ENCODE assay signal across 28 cellular contexts in the genomic region with DNA sequence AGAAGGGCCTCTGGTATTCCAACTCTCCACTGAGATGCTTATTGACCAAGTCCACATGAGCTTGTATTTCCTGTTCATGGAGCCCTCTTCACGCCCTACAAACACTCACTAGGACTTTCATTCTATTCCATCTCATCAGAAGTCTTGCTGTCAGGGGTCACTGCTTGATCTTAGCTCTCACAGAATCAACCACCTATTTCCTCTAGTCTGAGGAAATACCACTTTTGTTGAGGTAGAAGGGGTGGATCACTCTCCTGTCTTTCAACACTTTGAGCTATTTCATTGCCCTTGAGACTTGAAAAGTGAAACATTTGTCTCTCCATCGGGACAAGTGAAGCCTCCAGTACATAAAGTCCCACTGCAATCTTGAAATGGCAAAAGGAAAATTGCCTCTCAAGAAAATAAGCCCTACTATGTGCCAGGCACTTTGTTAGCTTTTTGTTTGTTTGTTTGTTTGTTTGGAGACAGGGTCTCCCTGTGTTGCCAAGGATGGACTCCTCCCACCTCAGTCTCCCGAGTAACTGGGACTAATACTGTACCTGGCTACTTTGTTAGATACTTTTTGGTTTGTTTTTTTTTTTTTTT. TPM values are rescaled to one million over a fixed set of nuclear protein-coding genes. Genes with fewer than 3 reads are reported as not detected.
DNase-seq lines count a peak whose midpoint lies in the region; ATAC-seq, FAIRE-seq and TF ChIP-seq lines count a peak whose summit lies in the region.
"Had no signal": no experiment of that assay in that cellular context is flagged by ENCODE, and none has a peak within 500 bp of the region (broad histone marks: within the 10 kb centered on the region; RNA-seq: fewer than 3 reads in every experiment).

No MANE protein-coding gene starts in this region.

- peak; percentile 58 for FAIRE-seq in H1 (lab: Jason Lieb, UNC)
- FAIRE-seq: GM12878 had no signal

- H2BK5ac ChIP-seq in H1 (ENCODE audit: low read depth, low read length): no peak overlapping the region

- no peaks in the 10 kb centered on the region for H3K9me3 Mint-ChIP-seq in CD8-positive, alpha-beta T cell
- no peaks in the 10 kb centered on the region for H3K9me3 Mint-ChIP-seq in endothelial cell (ENCODE audit: unreplicated experiment)
- H3K9me3 Mint-ChIP-seq: activated B cell treated with CpG ODN at 0.5 μM for 24 hours; central memory CD8-positive, alpha-beta T cell had no signal

- POLR2A ChIA-PET in CD8-positive, alpha-beta T cell (lab: Charles Lee): interaction anchor here (0.6 to 2.2 kb wide), 5 partner anchors 13 to 1287 kb away, joined by 3 to 19 read pairs (median 6); no protein-coding TSS in a partner anchor
- POLR2A ChIA-PET in H1 (lab: Charles Lee; ENCODE audit: partially characterized antibody): interaction anchor here (0.9 to 1.2 kb wide), 3 partner anchors 27 to 34 kb away, joined by 3 read pairs; no protein-coding TSS in a partner anchor

- peak overlapping the region; percentile 26 for H3K4me3 Mint-ChIP-seq in CD8-positive, alpha-beta T cell
- H3K4me3 Mint-ChIP-seq in endothelial cell (ENCODE audit: unreplicated experiment): no peak overlapping the region
- H3K4me3 Mint-ChIP-seq: activated B cell treated with CpG ODN at 0.5 μM for 24 hours; central memory CD8-positive, alpha-beta T cell had no signal

- no peaks in the 10 kb centered on the region for H3K79me1 ChIP-seq in H1 (ENCODE audit: low read depth, low read length)

- ATAC-seq in CD8-positive, alpha-beta T cell: peak; percentile 64
- ATAC-seq in body of pancreas: no peak
- no peak for ATAC-seq in GM18498 (IDR thresholded peaks at IDR 0.05; ENCODE audit: unreplicated experiment)
- ATAC-seq: gastroesophageal sphincter, GM12878, PC-3 had no signal

- H3K4me2 ChIP-seq in BLaER1 treated with 17β-estradiol and CSF1 and Interleukin-3, amounts not matched to agents 10 nM and 100 nM: peak overlapping the region in 8 of 11 experiments; percentile 5 to 37 (median 15); a peak in 10 of 22 replicates
- H3K4me2 ChIP-seq in Loucy (ENCODE audit: low read depth, low read length, poor library complexity, severe bottlenecking) (peak overlapping the region; percentile 66), H1 (ENCODE audit: insufficient read depth in 1 of 2, low read depth in 2 of 2, low read length in 2 of 2) (no peak overlapping the region)

- H4K91ac ChIP-seq in H1 (replicated peaks; ENCODE audit: insufficient read length, low read length): no peak overlapping the region

- no peak overlapping the region for H2BK20ac ChIP-seq in H1 (ENCODE audit: low read length)

- WGBS in H1 (ENCODE audit: extremely low coverage in 1 of 2, insufficient coverage in 1 of 2, insufficient read length in 1 of 2, insufficient replicate concordance in 2 of 2, low coverage in 1 of 2, low lambda C conversion rate in 2 of 2, missing lambda C conversion rate in 1 of 2), 2 experiments: 84% methylated on average over 3 of the region's 3 CpGs; no CpG with 5 or more reads in 1 of the 2 experiments
- WGBS in body of pancreas, 2 donors: 61 to 67% methylated on average over 3 of the region's 3 CpGs

- intact Hi-C loops in CD8-positive, alpha-beta T cell (cut with DNase I, micrococcal nuclease): loop anchor here in 1 of 2 experiments (1.0 kb wide), 1 partner anchor 28 kb away; the partner anchor contains the start of gene PDIK1L
- intact Hi-C loops in body of pancreas (cut with DNase I): no loop called here

- no peaks in the 10 kb centered on the region for H3K27me3 Mint-ChIP-seq in CD8-positive, alpha-beta T cell (ENCODE audit: low read depth)
- H3K27me3 Mint-ChIP-seq in endothelial cell (ENCODE audit: unreplicated experiment): no peaks in the 10 kb centered on the region
- H3K27me3 Mint-ChIP-seq: activated B cell treated with CpG ODN at 0.5 μM for 24 hours had no signal

- CTCF ChIA-PET in CD8-positive, alpha-beta T cell (lab: Charles Lee): interaction anchor here (0.6 to 2.8 kb wide), 5 partner anchors 12 to 128 kb away, joined by 3 to 10 read pairs (median 3); no protein-coding TSS in a partner anchor
- CTCF ChIA-PET in H1 (lab: Charles Lee; ENCODE audit: partially characterized antibody): interaction anchor here (0.6 to 11.2 kb wide), 10 partner anchors 10 to 285 kb away, joined by 3 to 154 read pairs (median 4); partner anchors contain the start of gene CATSPER4

- peak in 1 of 7 experiments; percentile 36 for DNase-seq in CD8-positive, alpha-beta T cell
- DNase-seq in H1 (ENCODE audit: low read depth in 1 of 2, low spot score in 2 of 2): peak in 1 of 2 experiments; percentile 14
- DNase-seq in NCI-H187 treated with DMSO at 0.1 percent for 48 hours (lab: John Stamatoyannopoulos, UW): no peak
- DNase-seq in endothelial cell (ENCODE audit: low spot score): no peak
- no peak for DNase-seq in body of pancreas
- DNase-seq: activated B cell treated with CpG ODN at 0.5 μM for 24 hours; Calu3; erythroblast; kidney glomerular epithelial cell; NCI-H1092 treated with DMSO at 0.1 percent for 48 hours; NCI-H2107; NCI-H748 treated with DMSO at 0.1 percent for 48 hours; PC-3; SJCRH30; stimulated activated CD4-positive, alpha-beta T cell treated with anti-CD3 and anti-CD28 coated beads, Interleukin-1b, Interleukin-23, amount 100 ng/mL, for 48 hours; stimulated activated naive CD4-positive, alpha-beta T cell treated with Interleukin-2 at 50 U/mL for 16 hours; transverse colon had no signal

- H3K14ac ChIP-seq in H1 (ENCODE audit: insufficient read length): no peak overlapping the region

- no peak overlapping the region for H3K4ac ChIP-seq in H1 (replicated peaks; ENCODE audit: insufficient read length, low read depth, low read length)

- no peaks in the 10 kb centered on the region for H3K27me3 ChIP-seq in BLaER1 treated with 17β-estradiol and CSF1 and Interleukin-3, amounts not matched to agents 10 nM and 100 nM
- no peaks in the 10 kb centered on the region for H3K27me3 ChIP-seq in CD8-positive, alpha-beta T cell (ENCODE audit: insufficient read depth, low read length)
- H3K27me3 ChIP-seq in Loucy (ENCODE audit: insufficient read depth, low read length, poor library complexity, severe bottlenecking): no peaks in the 10 kb centered on the region
- no peaks in the 10 kb centered on the region for H3K27me3 ChIP-seq in H1 (replicated peaks in 1 of 4; ENCODE audit: control insufficient read depth in 3 of 4, extremely low read depth in 1 of 4, insufficient read depth in 3 of 4, low read length in 3 of 4)
- H3K27me3 ChIP-seq in body of pancreas: no peaks in the 10 kb centered on the region
- H3K27me3 ChIP-seq: gastroesophageal sphincter, SJCRH30, transverse colon had no signal

- H2BK120ac ChIP-seq in H1 (replicated peaks; ENCODE audit: low read depth, low read length): no peak overlapping the region

- H3K79me2 ChIP-seq in Loucy (ENCODE audit: insufficient read depth, low read length) (no peaks in the 10 kb centered on the region), H1 (ENCODE audit: control insufficient read depth in 1 of 2, insufficient read depth in 2 of 2, low read length in 2 of 2) (no peaks in the 10 kb centered on the region)

- H4K20me1 ChIP-seq in BLaER1 treated with 17β-estradiol and CSF1 and Interleukin-3, amounts not matched to agents 10 nM and 100 nM: no peaks in the 10 kb centered on the region
- no peaks in the 10 kb centered on the region for H4K20me1 ChIP-seq in Loucy (ENCODE audit: insufficient read depth, low read length, poor library complexity, severe bottlenecking)
- no peaks in the 10 kb centered on the region for H4K20me1 ChIP-seq in H1 (replicated peaks in 1 of 2; ENCODE audit: control insufficient read depth in 1 of 2, insufficient read depth in 2 of 2, low read length in 2 of 2)

- H3K4me3 ChIP-seq in BLaER1 treated with 17β-estradiol and CSF1 and Interleukin-3, amounts not matched to agents 10 nM and 100 nM: no peak overlapping the region
- H3K4me3 ChIP-seq in CD8-positive, alpha-beta T cell (ENCODE audit: low read depth, low read length): no peak overlapping the region
- H3K4me3 ChIP-seq in Loucy (ENCODE audit: low read length, poor library complexity, severe bottlenecking): peak overlapping the region; percentile 57
- no peak overlapping the region for H3K4me3 ChIP-seq in H1 (ENCODE audit: extremely low read depth in 1 of 4, insufficient read depth in 2 of 4, low read depth in 3 of 4, low read length in 4 of 4)
- H3K4me3 ChIP-seq in body of pancreas: no peak overlapping the region
- H3K4me3 ChIP-seq: gastroesophageal sphincter, GM12878, SJCRH30, transverse colon had no signal

- no peak overlapping the region for H2AK5ac ChIP-seq in H1 (ENCODE audit: low read depth, low read length)

- H3K36me3 Mint-ChIP-seq in CD8-positive, alpha-beta T cell: no peaks in the 10 kb centered on the region
- no peaks in the 10 kb centered on the region for H3K36me3 Mint-ChIP-seq in endothelial cell (ENCODE audit: low read depth, unreplicated experiment)

- TF ChIP-seq RAD21 in H1 (IDR thresholded peaks at IDR 0.05 in 1 of 2, conservative IDR thresholded peaks at IDR 0.05 in 1 of 2; ENCODE audit: low read depth in 2 of 2, low read length in 2 of 2): no peak

- no peak overlapping the region for H3K56ac ChIP-seq in H1 (replicated peaks; ENCODE audit: insufficient read length, low read depth, low read length)

- H2BK15ac ChIP-seq in H1 (ENCODE audit: low read length): no peak overlapping the region

- no peak overlapping the region for H3K9ac ChIP-seq in BLaER1 treated with 17β-estradiol and CSF1 and Interleukin-3, amounts not matched to agents 10 nM and 100 nM
- H3K9ac ChIP-seq in Loucy (ENCODE audit: low read depth, low read length, poor library complexity, severe bottlenecking) (peak overlapping the region; percentile 41), H1 (replicated peaks in 1 of 4; ENCODE audit: extremely low read depth in 1 of 4, low read depth in 3 of 4, low read length in 3 of 4) (no peak overlapping the region)

- H3K9me3 ChIP-seq in BLaER1 treated with 17β-estradiol and CSF1 and Interleukin-3, amounts not matched to agents 10 nM and 100 nM (replicated peaks in 1 of 11): peaks cover 5 to 13% (median 8%) of the 10 kb centered on the region in 11 experiments; a peak in 20 of 22 replicates
- no peaks in the 10 kb centered on the region for H3K9me3 ChIP-seq in CD8-positive, alpha-beta T cell (ENCODE audit: low read length)
- H3K9me3 ChIP-seq in Loucy (ENCODE audit: insufficient read depth, low read depth, low read length) (no peaks in the 10 kb centered on the region; the same call in 1 of the 2 replicates), H1 (ENCODE audit: insufficient read depth in 2 of 2, low read depth in 1 of 2, low read length in 1 of 2) (no peaks in the 10 kb centered on the region), body of pancreas (no peaks in the 10 kb centered on the region)
- H3K9me3 ChIP-seq: gastroesophageal sphincter, SJCRH30, transverse colon had no signal

- TF ChIP-seq POLR2A in H1 (IDR thresholded peaks at IDR 0.05; ENCODE audit: control extremely low read depth in 1 of 2, low read depth in 2 of 2, low read length in 2 of 2) (no peak), body of pancreas (IDR thresholded peaks at IDR 0.05) (no peak)

- TF ChIP-seq CTCF in CD8-positive, alpha-beta T cell (IDR thresholded peaks at IDR 0.05): no peak
- TF ChIP-seq CTCF in Loucy (conservative IDR thresholded peaks at IDR 0.05; ENCODE audit: low read length) (no peak), H1 (IDR thresholded peaks at IDR 0.05; ENCODE audit: control extremely low read depth in 1 of 3, insufficient read depth in 1 of 3, low read depth in 1 of 3, low read length in 3 of 3) (no peak), endothelial cell (IDR thresholded peaks at IDR 0.05; ENCODE audit: unreplicated experiment) (no peak), body of pancreas (IDR thresholded peaks at IDR 0.05) (no peak)

- no peaks in the 10 kb centered on the region for H3K9me2 ChIP-seq in Loucy (replicated peaks; ENCODE audit: low read depth, low read length)

- H3K27ac Mint-ChIP-seq in CD8-positive, alpha-beta T cell: peak overlapping the region; percentile 46
- no peak overlapping the region for H3K27ac Mint-ChIP-seq in endothelial cell (ENCODE audit: unreplicated experiment)
- H3K27ac Mint-ChIP-seq: activated B cell treated with CpG ODN at 0.5 μM for 24 hours; activated T-helper 2 cell treated with anti-CD3 and anti-CD28 coated beads, Interferon-gamma antibody, Interleukin-2, Interleukin-4, amounts not matched to agents 10 μg/mL and 5 μg/mL and 100 μg/mL, durations not matched to agents 14 hours and 24 hours and 36 hours; progenitor cell of endocrine pancreas had no signal

- no peak overlapping the region for H3K23ac ChIP-seq in H1 (ENCODE audit: insufficient read length)

- H2AFZ ChIP-seq in Loucy (ENCODE audit: low read length) (peak overlapping the region; percentile 28), H1 (ENCODE audit: low read length) (no peak overlapping the region; the same call in 1 of the 2 replicates)

- H3K36me3 ChIP-seq in BLaER1 treated with 17β-estradiol and CSF1 and Interleukin-3, amounts not matched to agents 10 nM and 100 nM: no peaks in the 10 kb centered on the region
- H3K36me3 ChIP-seq in CD8-positive, alpha-beta T cell (ENCODE audit: insufficient read depth, low read length): no peaks in the 10 kb centered on the region
- H3K36me3 ChIP-seq in Loucy (ENCODE audit: insufficient read depth, low read length) (no peaks in the 10 kb centered on the region), H1 (ENCODE audit: control insufficient read depth in 2 of 4, insufficient read depth in 4 of 4, low read length in 3 of 4) (no peaks in the 10 kb centered on the region), body of pancreas (replicated peaks in 1 of 2; ENCODE audit: insufficient read depth in 1 of 2, low read depth in 2 of 2) (no peaks in the 10 kb centered on the region)
- H3K36me3 ChIP-seq: gastroesophageal sphincter, SJCRH30, transverse colon had no signal

- H2BK12ac ChIP-seq in H1 (ENCODE audit: low read depth, low read length): no peak overlapping the region

- no peak overlapping the region for H4K8ac ChIP-seq in H1 (ENCODE audit: extremely low read depth, insufficient read depth, low read length)

- H3K4me1 Mint-ChIP-seq in CD8-positive, alpha-beta T cell (ENCODE audit: low read depth): peaks cover 13% of the 10 kb centered on the region
- H3K4me1 Mint-ChIP-seq in endothelial cell (ENCODE audit: unreplicated experiment): no peaks in the 10 kb centered on the region
- H3K4me1 Mint-ChIP-seq: activated B cell treated with CpG ODN at 0.5 μM for 24 hours had no signal

- peaks cover 8 to 28% (median 18%) of the 10 kb centered on the region in 10 experiments; a peak in 18 of 20 replicates for H3K4me1 ChIP-seq in BLaER1 treated with 17β-estradiol and CSF1 and Interleukin-3, amounts not matched to agents 10 nM and 100 nM
- peaks cover 13% of the 10 kb centered on the region for H3K4me1 ChIP-seq in CD8-positive, alpha-beta T cell (ENCODE audit: insufficient read depth, low read length)
- peaks cover 24% of the 10 kb centered on the region for H3K4me1 ChIP-seq in Loucy (ENCODE audit: insufficient read depth, low read length, poor library complexity, severe bottlenecking)
- H3K4me1 ChIP-seq in H1 (replicated peaks in 1 of 4; ENCODE audit: control insufficient read depth in 3 of 4, insufficient read depth in 4 of 4, low read length in 3 of 4): no peaks in the 10 kb centered on the region
- no peaks in the 10 kb centered on the region for H3K4me1 ChIP-seq in body of pancreas
- H3K4me1 ChIP-seq: gastroesophageal sphincter, SJCRH30, transverse colon had no signal

- H3F3A ChIP-seq in Loucy (ENCODE audit: low read depth): no peaks in the 10 kb centered on the region

- no peak for TF ChIP-seq EP300 in H1 (IDR thresholded peaks at IDR 0.05; ENCODE audit: borderline replicate concordance in 1 of 2, low read depth in 2 of 2, low read length in 2 of 2)

- no peaks in the 10 kb centered on the region for H3K23me2 ChIP-seq in H1 (ENCODE audit: low read depth, low read length)

- peak overlapping the region in 2 of 11 experiments; percentile 17 to 31; a peak in 3 of 22 replicates for H3K27ac ChIP-seq in BLaER1 treated with 17β-estradiol and CSF1 and Interleukin-3, amounts not matched to agents 10 nM and 100 nM
- no peak overlapping the region for H3K27ac ChIP-seq in CD8-positive, alpha-beta T cell (ENCODE audit: low read depth, low read length)
- H3K27ac ChIP-seq in H1 (ENCODE audit: low read depth, low read length) (no peak overlapping the region), body of pancreas (no peak overlapping the region)
- H3K27ac ChIP-seq: gastroesophageal sphincter, SJCRH30, transverse colon had no signal

- H3K18ac ChIP-seq in H1 (ENCODE audit: extremely low read depth, low read length): no peak overlapping the region

- no peak overlapping the region for H4K5ac ChIP-seq in H1 (ENCODE audit: insufficient read length, low read depth, low read length)

RNA-seq across cellular contexts. Expression of gene FAM110D, which starts 19.8 kb away (rescaled TPM):
- total RNA-seq in CD8-positive, alpha-beta T cell: not detected
- total RNA-seq in H1 (2021; fragmentation: NEBNext Ultra II Directional; extraction: Animal tissue kit (Norgen Biotek cat#: 25700)): 0.46 and 0.48 TPM in 2 replicates
- 0.20 and 0.21 TPM in 2 replicates for polyA plus RNA-seq in H1 (2011; rRNA removed)
- 0.28 TPM for polyA plus RNA-seq in H1 (2011; cell fraction: cytosol; rRNA removed)
- polyA plus RNA-seq in H1 (2011; cell fraction: nucleus; rRNA removed): 0.14 TPM
- 0.23 to 0.47 TPM (median 0.36 TPM) in 4 replicates for polyA plus RNA-seq in H1 (2012, experiment 1 of 2)
- 0.31 TPM for polyA plus RNA-seq in H1 (2012, experiment 2 of 2)
- polyA plus RNA-seq in H1 (2013, experiment 1 of 2): 0.34 TPM
- polyA plus RNA-seq in H1 (2013, experiment 2 of 2): 0.35 TPM
- 0.13 TPM in 1 of 2 replicates, not detected in the other for polyA minus RNA-seq in H1 (2011; rRNA and poly(A)+ RNA removed)
- not detected for polyA minus RNA-seq in H1 (2011; cell fraction: cytosol; rRNA and poly(A)+ RNA removed)
- 0.20 TPM for polyA minus RNA-seq in H1 (2011; cell fraction: nucleus; rRNA and poly(A)+ RNA removed)
- total RNA-seq in endothelial cell (ENCODE audit: unreplicated experiment): 13.5 TPM
- total RNA-seq in body of pancreas: 1 to 10 TPM; 3.1 to 4.6 TPM
- total RNA-seq: activated B cell treated with CpG ODN at 0.5 μM for 24 hours; activated T-helper 2 cell treated with anti-CD3 and anti-CD28 coated beads, Interferon-gamma antibody, Interleukin-2, Interleukin-4, amounts not matched to agents 10 μg/mL and 5 μg/mL and 100 μg/mL, durations not matched to agents 14 hours and 24 hours and 36 hours; Calu3; PC-3; T-helper 2 cell treated with Interferon-gamma antibody and Interleukin-4, amounts not matched to agents 100 ng/mL and 5 ng/mL, for 36 hours had no signal
- polyA plus RNA-seq: GM12878 had no signal

RNA-seq across cellular contexts. Expression of gene PDIK1L, which starts 27.4 kb away (rescaled TPM):
- total RNA-seq in CD8-positive, alpha-beta T cell: 10 to 100 TPM; 10.2 to 10.8 TPM
- total RNA-seq in H1 (2021; fragmentation: NEBNext Ultra II Directional; extraction: Animal tissue kit (Norgen Biotek cat#: 25700)): 4.5 and 5.2 TPM in 2 replicates
- 0.83 and 0.95 TPM in 2 replicates for polyA plus RNA-seq in H1 (2011; rRNA removed)
- 1.6 TPM for polyA plus RNA-seq in H1 (2011; cell fraction: cytosol; rRNA removed)
- polyA plus RNA-seq in H1 (2011; cell fraction: nucleus; rRNA removed): 1.2 TPM
- 1.5 to 4.6 TPM (median 2.2 TPM) in 4 replicates for polyA plus RNA-seq in H1 (2012, experiment 1 of 2)
- 0.37 TPM for polyA plus RNA-seq in H1 (2012, experiment 2 of 2)
- 1.5 TPM for polyA plus RNA-seq in H1 (2013, experiment 1 of 2)
- 1.5 TPM for polyA plus RNA-seq in H1 (2013, experiment 2 of 2)
- 4.8 and 5.8 TPM in 2 replicates for polyA minus RNA-seq in H1 (2011; rRNA and poly(A)+ RNA removed)
- polyA minus RNA-seq in H1 (2011; cell fraction: cytosol; rRNA and poly(A)+ RNA removed): 1.8 TPM
- 3.8 TPM for polyA minus RNA-seq in H1 (2011; cell fraction: nucleus; rRNA and poly(A)+ RNA removed)
- total RNA-seq in endothelial cell (ENCODE audit: unreplicated experiment) (6.8 TPM), body of pancreas (1 to 10 TPM; 5.6 to 7.8 TPM)

RNA-seq across cellular contexts. Expression of gene C1orf232, which starts 29.7 kb away (rescaled TPM):
- total RNA-seq in CD8-positive, alpha-beta T cell: not detected
- total RNA-seq in H1 (2021; fragmentation: NEBNext Ultra II Directional; extraction: Animal tissue kit (Norgen Biotek cat#: 25700)): not detected in 2 replicates
- not detected in 2 replicates for polyA plus RNA-seq in H1 (2011; rRNA removed)
- polyA plus RNA-seq in H1 (2011; cell fraction: cytosol; rRNA removed): not detected
- not detected for polyA plus RNA-seq in H1 (2011; cell fraction: nucleus; rRNA removed)
- not detected in 4 replicates for polyA plus RNA-seq in H1 (2012, experiment 1 of 2)
- not detected for polyA plus RNA-seq in H1 (2012, experiment 2 of 2)
- not detected for polyA plus RNA-seq in H1 (2013, experiment 1 of 2)
- polyA plus RNA-seq in H1 (2013, experiment 2 of 2): not detected
- not detected in 2 replicates for polyA minus RNA-seq in H1 (2011; rRNA and poly(A)+ RNA removed)
- not detected for polyA minus RNA-seq in H1 (2011; cell fraction: cytosol; rRNA and poly(A)+ RNA removed)
- polyA minus RNA-seq in H1 (2011; cell fraction: nucleus; rRNA and poly(A)+ RNA removed): not detected
- total RNA-seq in endothelial cell (ENCODE audit: unreplicated experiment) (not detected), body of pancreas (not detected)
- total RNA-seq: activated B cell treated with CpG ODN at 0.5 μM for 24 hours; activated T-helper 2 cell treated with anti-CD3 and anti-CD28 coated beads, Interferon-gamma antibody, Interleukin-2, Interleukin-4, amounts not matched to agents 10 μg/mL and 5 μg/mL and 100 μg/mL, durations not matched to agents 14 hours and 24 hours and 36 hours; Calu3; gastroesophageal sphincter; GM12878; mesenteric fat pad; PC-3; progenitor cell of endocrine pancreas; T-helper 2 cell treated with Interferon-gamma antibody and Interleukin-4, amounts not matched to agents 100 ng/mL and 5 ng/mL, for 36 hours; transverse colon had no signal
- polyA plus RNA-seq: GM12878, neural cell had no signal

RNA-seq across cellular contexts. Expression of gene ZNF593, which starts 30.6 kb away (rescaled TPM):
- 1 to 10 TPM; 8.1 to 8.8 TPM for total RNA-seq in CD8-positive, alpha-beta T cell
- total RNA-seq in H1 (2021; fragmentation: NEBNext Ultra II Directional; extraction: Animal tissue kit (Norgen Biotek cat#: 25700)): 38.2 and 40.2 TPM in 2 replicates
- polyA plus RNA-seq in H1 (2011; rRNA removed): 68.0 and 112 TPM in 2 replicates
- polyA plus RNA-seq in H1 (2011; cell fraction: cytosol; rRNA removed): 65.2 TPM
- 68.8 TPM for polyA plus RNA-seq in H1 (2011; cell fraction: nucleus; rRNA removed)
- 30.0 to 45.2 TPM (median 40.4 TPM) in 4 replicates for polyA plus RNA-seq in H1 (2012, experiment 1 of 2)
- 44.4 TPM for polyA plus RNA-seq in H1 (2012, experiment 2 of 2)
- 43.1 TPM for polyA plus RNA-seq in H1 (2013, experiment 1 of 2)
- 43.4 TPM for polyA plus RNA-seq in H1 (2013, experiment 2 of 2)
- 3.6 and 9.2 TPM in 2 replicates for polyA minus RNA-seq in H1 (2011; rRNA and poly(A)+ RNA removed)
- polyA minus RNA-seq in H1 (2011; cell fraction: cytosol; rRNA and poly(A)+ RNA removed): 21.4 TPM
- 19.9 TPM for polyA minus RNA-seq in H1 (2011; cell fraction: nucleus; rRNA and poly(A)+ RNA removed)
- total RNA-seq in endothelial cell (ENCODE audit: unreplicated experiment) (17.9 TPM), body of pancreas (10 to 100 TPM; 25.2 to 33.0 TPM)

RNA-seq across cellular contexts. Expression of gene ZNF593OS, which starts 32.6 kb away (rescaled TPM):
- total RNA-seq in CD8-positive, alpha-beta T cell: not detected
- total RNA-seq in H1 (2021; fragmentation: NEBNext Ultra II Directional; extraction: Animal tissue kit (Norgen Biotek cat#: 25700)): not detected in 2 replicates
- polyA plus RNA-seq in H1 (2011; rRNA removed): not detected in 2 replicates
- not detected for polyA plus RNA-seq in H1 (2011; cell fraction: cytosol; rRNA removed)
- polyA plus RNA-seq in H1 (2011; cell fraction: nucleus; rRNA removed): not detected
- 1.1 to 1.8 TPM (median 1.5 TPM) in 4 replicates for polyA plus RNA-seq in H1 (2012, experiment 1 of 2)
- polyA plus RNA-seq in H1 (2012, experiment 2 of 2): 1.3 TPM
- polyA plus RNA-seq in H1 (2013, experiment 1 of 2): 0.06 TPM
- polyA plus RNA-seq in H1 (2013, experiment 2 of 2): not detected
- polyA minus RNA-seq in H1 (2011; rRNA and poly(A)+ RNA removed): not detected in 2 replicates
- polyA minus RNA-seq in H1 (2011; cell fraction: cytosol; rRNA and poly(A)+ RNA removed): not detected
- not detected for polyA minus RNA-seq in H1 (2011; cell fraction: nucleus; rRNA and poly(A)+ RNA removed)
- total RNA-seq in endothelial cell (ENCODE audit: unreplicated experiment) (not detected), body of pancreas (not detected)
- total RNA-seq: activated B cell treated with CpG ODN at 0.5 μM for 24 hours; activated T-helper 2 cell treated with anti-CD3 and anti-CD28 coated beads, Interferon-gamma antibody, Interleukin-2, Interleukin-4, amounts not matched to agents 10 μg/mL and 5 μg/mL and 100 μg/mL, durations not matched to agents 14 hours and 24 hours and 36 hours; Calu3; gastroesophageal sphincter; mesenteric fat pad; PC-3; progenitor cell of endocrine pancreas; SJCRH30; T-helper 2 cell treated with Interferon-gamma antibody and Interleukin-4, amounts not matched to agents 100 ng/mL and 5 ng/mL, for 36 hours; transverse colon had no signal
- polyA plus RNA-seq: neural cell had no signal

Comparison
In these comparisons a context has a peak if more than half of its experiments do, and no peak if none do; other contexts are left out.
1. H3K4me2 ChIP-seq: peak in BLaER1 treated with 17β-estradiol and CSF1 and Interleukin-3, amounts not matched to agents 10 nM and 100 nM (8 of 11) and Loucy (single experiment); none in H1 (0 of 2).